In genomic region chr12:6840428-6841138, GRCh38 we compare ENCODE assay signal across 1 cellular context.
TF ChIP-seq lines count a peak whose summit lies in the region.

Gene GNB3, plus strand, starts transcription at chr12:6840925. Its CDS starts 363 bp downstream, at chr12:6841288.

TF ChIP-seq in K562, 482 proteins besides CTCF, POLR2A, EP300 and RAD21:
- TF ChIP-seq POLR2G (IDR thresholded peaks at IDR 0.05; ENCODE audit: low read depth, low read length), result peak; percentile 45; the same call in 1 of the 2 replicates
- 0 out of 2 replicates have a peak, but pooled peaks have one; percentile 52 for TF ChIP-seq ARID1B (IDR thresholded peaks at IDR 0.05)
- TF ChIP-seq TAL1 (IDR thresholded peaks at IDR 0.05), result peak; percentile 56; the same call in 1 of the 2 replicates
- peak; percentile 33 for TF ChIP-seq PCBP1 (IDR thresholded peaks at IDR 0.05; ENCODE audit: low read depth, low read length, poor library complexity, severe bottlenecking)
- 0 out of 2 replicates have a peak, but pooled peaks have one; percentile 32 for TF ChIP-seq TEAD4 (IDR thresholded peaks at IDR 0.05; ENCODE audit: low read length)
- TF ChIP-seq TEAD4 (CRISPR knock-in tag; IDR thresholded peaks at IDR 0.05; ENCODE audit: borderline replicate concordance), result no peak
- TF ChIP-seq VEZF1 (CRISPR knock-in tag; IDR thresholded peaks at IDR 0.05), result peak; percentile 81
- TF ChIP-seq CHD4 (IDR thresholded peaks at IDR 0.05; ENCODE audit: insufficient read depth, insufficient replicate concordance, low read depth, low read length, poor library complexity, severe bottlenecking), result no peak
- no peak for TF ChIP-seq PHF8 (IDR thresholded peaks at IDR 0.05; ENCODE audit: borderline replicate concordance, low read length)
- TF ChIP-seq MLX (CRISPR knock-in tag; conservative IDR thresholded peaks at IDR 0.05), result no peak
- no peak for TF ChIP-seq NR1H2 (CRISPR knock-in tag; IDR thresholded peaks at IDR 0.05)
- TF ChIP-seq NCOR1 (IDR thresholded peaks at IDR 0.05), result peak; percentile 34; the same call in 1 of the 2 replicates
- TF ChIP-seq CBFA2T3 (IDR thresholded peaks at IDR 0.05), result peak; percentile 68
- TF ChIP-seq CBFA2T2 (conservative IDR thresholded peaks at IDR 0.05), result peak; percentile 46
- TF ChIP-seq CXXC5 (CRISPR knock-in tag; IDR thresholded peaks at IDR 0.05), result no peak
- peak; percentile 40; the same call in 1 of the 2 replicates for TF ChIP-seq TCF3 (CRISPR knock-in tag; IDR thresholded peaks at IDR 0.05)
TF ChIP-seq in K562: peak in this region for 10.
